10 cellular contexts compared by ENCODE assay signal in the genomic region with DNA sequence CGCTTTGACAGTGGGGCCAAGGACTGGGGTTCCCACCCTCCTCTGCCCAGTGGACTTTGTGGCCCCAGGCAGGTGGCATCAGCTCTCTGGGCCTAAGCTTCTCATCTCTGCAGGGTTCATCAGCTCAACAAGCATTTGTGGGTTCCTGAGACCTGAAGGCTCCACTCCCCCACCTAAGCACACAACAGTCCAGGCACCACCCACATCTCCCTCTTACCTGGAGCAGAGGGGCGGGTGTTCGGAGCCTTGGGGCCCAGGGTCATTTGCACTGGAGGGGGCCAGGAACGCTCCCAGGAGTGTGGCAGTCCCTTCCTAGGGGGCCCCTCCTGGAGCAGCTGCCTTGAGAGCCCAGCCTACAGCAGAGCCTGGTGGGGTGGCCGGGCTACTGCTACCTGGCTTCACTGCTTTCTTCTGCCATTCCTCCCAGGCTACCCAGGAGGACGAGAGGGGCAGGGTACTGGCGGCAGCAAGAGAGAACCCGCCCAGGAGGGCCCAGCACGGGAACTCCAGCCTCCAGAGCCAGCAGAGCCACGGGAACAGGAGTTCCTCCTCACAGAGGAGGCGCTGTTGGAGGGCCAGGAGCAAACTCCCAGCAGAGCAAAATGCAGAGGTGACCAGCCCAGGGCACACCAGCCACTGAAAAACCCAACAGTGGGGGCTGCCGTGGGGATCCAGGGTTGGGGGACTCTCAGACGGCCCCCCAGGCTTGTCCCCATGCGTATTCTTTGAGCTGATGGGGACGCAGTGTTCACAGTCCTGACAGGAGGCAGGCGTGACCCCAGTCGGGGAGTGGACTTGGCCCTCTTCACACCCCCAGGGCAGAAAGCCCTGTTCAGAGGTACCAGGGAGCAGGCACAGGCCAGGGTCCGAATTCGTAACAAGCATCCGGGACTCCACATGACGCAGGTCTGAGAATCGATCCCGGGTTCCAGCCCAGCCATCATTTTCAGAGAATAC. TPM values are rescaled to one million over a fixed set of nuclear protein-coding genes. Genes with fewer than 3 reads are reported as not detected.
DNase-seq lines count a peak whose midpoint lies in the region; ATAC-seq, FAIRE-seq and TF ChIP-seq lines count a peak whose summit lies in the region.
"Had no signal": no experiment of that assay in that cellular context is flagged by ENCODE, and none has a peak within 500 bp of the region (broad histone marks: within the 10 kb centered on the region; RNA-seq: fewer than 3 reads in every experiment).

No MANE protein-coding gene starts in this region.

- 72 to 89% (median 84%) methylated on average over 12 to 23 of the region's 23 CpGs for WGBS in spleen, 5 donors

- intact Hi-C loops in spleen (cut with DNase I; ENCODE audit: low total_unique reads) = no loop called here
- intact Hi-C loops in CD4-positive, alpha-beta memory T cell (cut with micrococcal nuclease) = no loop called here

- H3K27ac ChIP-seq in foreskin keratinocyte (peak overlapping the region; percentile 73), rectal smooth muscle tissue (ENCODE audit: low read depth, low read length) (peak overlapping the region; percentile 89), spleen (peak overlapping the region in 3 of 8 donors; percentile 38 to 55 (median 42))
- H3K27ac ChIP-seq in CD4-positive, alpha-beta memory T cell (ENCODE audit: low read depth, low read length) = no peak overlapping the region
- H3K27ac ChIP-seq: thoracic aorta had no signal

- POLR2A ChIA-PET in CD4-positive, alpha-beta memory T cell (lab: Charles Lee; ENCODE audit: partially characterized antibody) = no interaction called here

- peak; percentile 61 for TF ChIP-seq CTCF in foreskin keratinocyte (conservative IDR thresholded peaks at IDR 0.05)
- TF ChIP-seq CTCF in spleen (IDR thresholded peaks at IDR 0.05 in 8 of 11, conservative IDR thresholded peaks at IDR 0.05 in 3 of 11) = no peak

- no peak overlapping the region for H3K9ac ChIP-seq in rectal smooth muscle tissue (ENCODE audit: low read length)

- H3K27ac Mint-ChIP-seq in CD4-positive, alpha-beta memory T cell = no peak overlapping the region

- H3K4me1 ChIP-seq in foreskin keratinocyte (peaks cover 12% of the 10 kb centered on the region), rectal smooth muscle tissue (ENCODE audit: control insufficient read depth, insufficient read depth, low read length) (peaks cover 17% of the 10 kb centered on the region), spleen (peaks cover 10 to 57% (median 34%) of the 10 kb centered on the region in 6 donors)
- H3K4me1 ChIP-seq in CD4-positive, alpha-beta memory T cell (ENCODE audit: insufficient read depth, low read length) = no peaks in the 10 kb centered on the region

- peaks cover 0 to 3% (median 0%) of the 10 kb centered on the region in 4 donors for H3K4me1 Mint-ChIP-seq in CD4-positive, alpha-beta memory T cell

- ATAC-seq in foreskin keratinocyte = peak; percentile 17

- CTCF ChIA-PET in CD4-positive, alpha-beta memory T cell (lab: Charles Lee; ENCODE audit: partially characterized antibody) = no interaction called here

- DNase-seq in ELR (ENCODE audit: low read depth) (peak; percentile 30), OCI-M1 (lab: John Stamatoyannopoulos, UW) (peak; percentile 16), foreskin keratinocyte (peak in 1 of 2 donors; percentile 64), HTR-8/SVneo (ENCODE audit: insufficient read length, low spot score) (no peak), spleen (no peak), frontal cortex (ENCODE audit: low spot score in 2 of 2) (no peak)
- no peak for DNase-seq in CD4-positive, alpha-beta memory T cell
- DNase-seq: activated effector memory CD4-positive, alpha-beta T cell treated with Interleukin-2 at 50 U/mL for 16 hours had no signal

- no peak for TF ChIP-seq POLR2A in spleen (IDR thresholded peaks at IDR 0.05)

- H3K36me3 ChIP-seq in rectal smooth muscle tissue (ENCODE audit: control insufficient read depth, insufficient read depth, low read length) (no peaks in the 10 kb centered on the region), spleen (no peaks in the 10 kb centered on the region)
- no peaks in the 10 kb centered on the region for H3K36me3 ChIP-seq in CD4-positive, alpha-beta memory T cell (ENCODE audit: insufficient read depth, low read length)
- H3K36me3 ChIP-seq: thoracic aorta had no signal

- H3K4me3 Mint-ChIP-seq in CD4-positive, alpha-beta memory T cell = no peak overlapping the region

- H3K4me3 ChIP-seq in rectal smooth muscle tissue (ENCODE audit: low read length) (peak overlapping the region; percentile 5), spleen (no peak overlapping the region)
- no peak overlapping the region for H3K4me3 ChIP-seq in CD4-positive, alpha-beta memory T cell (ENCODE audit: low read length in 2 of 2)
- H3K4me3 ChIP-seq: thoracic aorta had no signal

- FAIRE-seq in HTR-8/SVneo (lab: Jason Lieb, UNC) (no peak), frontal cortex (lab: Jason Lieb, UNC) (no peak)

- H3K9me3 Mint-ChIP-seq in CD4-positive, alpha-beta memory T cell = no peaks in the 10 kb centered on the region

- H3K9me3 ChIP-seq in spleen = no peaks in the 10 kb centered on the region
- H3K9me3 ChIP-seq in CD4-positive, alpha-beta memory T cell (ENCODE audit: control insufficient read depth in 1 of 2, low read length in 2 of 2) = no peaks in the 10 kb centered on the region
- H3K9me3 ChIP-seq: thoracic aorta had no signal

- no peaks in the 10 kb centered on the region for H3K36me3 Mint-ChIP-seq in CD4-positive, alpha-beta memory T cell

- H3K27me3 ChIP-seq in foreskin keratinocyte (peaks cover 9% of the 10 kb centered on the region), rectal smooth muscle tissue (ENCODE audit: control insufficient read depth, insufficient read depth, low read length) (peaks cover 2% of the 10 kb centered on the region), spleen (replicated peaks in 1 of 7) (peaks cover 0 to 72% (median 0%) of the 10 kb centered on the region in 7 donors)
- no peaks in the 10 kb centered on the region for H3K27me3 ChIP-seq in CD4-positive, alpha-beta memory T cell (ENCODE audit: insufficient read depth, low read length)

- peaks cover 12 to 15% of the 10 kb centered on the region in 2 donors for H3K27me3 Mint-ChIP-seq in CD4-positive, alpha-beta memory T cell

RNA-seq across cellular contexts. Expression of gene SLC38A10, which starts 35.1 kb away (rescaled TPM):
- total RNA-seq in foreskin keratinocyte = 36.6 and 41.3 TPM in 2 replicates
- 35.3 and 38.3 TPM in 2 replicates for polyA plus RNA-seq in foreskin keratinocyte
- 100 to 1,000 TPM in 1 of 7 donors, 10 to 100 TPM in 6; 82.8 to 112 (median 95.0) TPM for total RNA-seq in spleen
- 10 to 100 TPM; 54.9 to 85.1 (median 71.4) TPM for polyA plus RNA-seq in spleen
- total RNA-seq in frontal cortex = 13.9 TPM
- total RNA-seq in CD4-positive, alpha-beta memory T cell = 100 to 1,000 TPM; 112 to 113 TPM
- 10 to 100 TPM; 49.0 to 69.6 TPM for polyA plus RNA-seq in CD4-positive, alpha-beta memory T cell

Comparison
In these comparisons a context has a peak if more than half of its experiments do, and no peak if none do; other contexts are left out.
1. DNase-seq: peak in ELR (single experiment) and OCI-M1 (single experiment); none in HTR-8/SVneo (single experiment), spleen (single experiment), frontal cortex (0 of 2) and CD4-positive, alpha-beta memory T cell (0 of 5).